9 cellular contexts compared by ENCODE assay signal in the genomic region with DNA sequence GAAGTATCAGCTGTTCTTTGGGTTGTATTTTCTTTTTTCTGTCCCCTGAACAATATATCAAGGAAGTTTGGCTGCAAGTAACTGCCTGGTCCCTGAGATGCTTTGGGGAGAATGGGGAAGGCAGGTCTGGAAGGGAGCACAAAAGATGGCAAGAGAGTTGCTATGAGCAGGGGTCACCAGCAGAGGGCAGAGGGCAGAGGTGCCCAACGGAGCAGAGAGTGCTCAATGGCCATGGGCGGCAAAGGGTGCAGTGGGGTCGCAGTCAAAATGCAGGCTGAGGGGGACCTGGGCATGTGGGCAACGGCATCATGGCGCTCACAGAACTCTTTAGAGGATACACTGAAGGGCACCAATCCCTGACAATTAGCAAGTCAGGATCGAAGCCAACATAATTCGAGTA.
DNase-seq lines count a peak whose midpoint lies in the region; TF ChIP-seq lines count a peak whose summit lies in the region.
"Had no signal": no experiment of that assay in that cellular context is flagged by ENCODE, and none has a peak within 500 bp of the region (broad histone marks: within the 10 kb centered on the region; RNA-seq: fewer than 3 reads in every experiment).

No MANE protein-coding gene starts in this region.

- POLR2A ChIA-PET in RWPE1 (lab: Yijun Ruan, JAX; ENCODE audit: low non-redundant PET): no interaction called here

- CTCF ChIA-PET in RWPE1 (lab: Yijun Ruan, JAX): interaction anchor here (0.6 kb wide), 2 partner anchors 48 to 275 kb away, joined by 3 read pairs; no protein-coding TSS in a partner anchor

- no peak overlapping the region for H3K27ac ChIP-seq in RWPE1
- no peak overlapping the region for H3K27ac ChIP-seq in stomach

- 85 to 90% (median 86%) methylated on average over 7 of the region's 7 CpGs for WGBS in stomach, 5 donors

- H3K27me3 Mint-ChIP-seq in mesothelial cell of epicardium (ENCODE audit: low read depth): peaks cover 42% of the 10 kb centered on the region

- no peaks in the 10 kb centered on the region for H3K27me3 ChIP-seq in stomach

- no peak for TF ChIP-seq EP300 in stomach (IDR thresholded peaks at IDR 0.05)

- no peaks in the 10 kb centered on the region for H3K36me3 ChIP-seq in stomach

- DNase-seq in ACHN: peak; percentile 26
- DNase-seq in RWPE1 (ENCODE audit: low spot score): no peak
- DNase-seq in fibroblast of the aortic adventitia (ENCODE audit: low read depth): no peak
- no peak for DNase-seq in stomach
- DNase-seq in central memory CD4-positive, alpha-beta T cell: no peak
- DNase-seq in mesothelial cell of epicardium (ENCODE audit: low spot score in 2 of 2, unreplicated experiment in 2 of 2): no peak
- DNase-seq in SW 1271 (lab: John Stamatoyannopoulos, UW): no peak
- DNase-seq: stimulated activated CD4-positive, alpha-beta T cell treated with anti-CD3 and anti-CD28 coated beads, Interleukin-4, amount 100 ng/mL, for 4 hours had no signal

- H3K9me3 Mint-ChIP-seq in mesothelial cell of epicardium: no peaks in the 10 kb centered on the region

- peaks cover 12% of the 10 kb centered on the region for H3K4me1 Mint-ChIP-seq in mesothelial cell of epicardium

- no peak overlapping the region for H3K27ac Mint-ChIP-seq in mesothelial cell of epicardium

- peaks cover 0 to 13% (median 7%) of the 10 kb centered on the region in 4 donors for H3K4me1 ChIP-seq in stomach

- H3K9me3 ChIP-seq in stomach: no peaks in the 10 kb centered on the region

- H3K4me3 ChIP-seq in fibroblast of the aortic adventitia (ENCODE audit: low read depth, low read length) (no peak overlapping the region), stomach (no peak overlapping the region)

- TF ChIP-seq POLR2A in stomach (IDR thresholded peaks at IDR 0.05): no peak

- H3K4me3 Mint-ChIP-seq in mesothelial cell of epicardium: no peak overlapping the region

- in situ Hi-C loops in ACHN (cut with HindIII; ENCODE audit: low pct_ligation_motif_present, low pct_unique_long_range_greater_than_20kb, low sequenced_read_pairs): no loop called here

- intact Hi-C loops in stomach (cut with DNase I; ENCODE audit: low total_unique reads): no loop called here

- peak; percentile 80 for TF ChIP-seq CTCF in GM12872 (IDR thresholded peaks at IDR 0.05; ENCODE audit: insufficient read depth, low read depth, low read length)
- TF ChIP-seq CTCF in RWPE1 (conservative IDR thresholded peaks at IDR 0.05; ENCODE audit: low read depth): peak; percentile 18; the same call in 1 of the 2 replicates
- TF ChIP-seq CTCF in fibroblast of the aortic adventitia (IDR thresholded peaks at IDR 0.05; ENCODE audit: insufficient read depth, low read length): peak; percentile 26
- no peak for TF ChIP-seq CTCF in stomach (IDR thresholded peaks at IDR 0.05)
- no peak for TF ChIP-seq CTCF in mesothelial cell of epicardium (IDR thresholded peaks at IDR 0.05; ENCODE audit: unreplicated experiment)

- no peaks in the 10 kb centered on the region for H3K36me3 Mint-ChIP-seq in mesothelial cell of epicardium

Comparison
In these comparisons a context has a peak if more than half of its experiments do, and no peak if none do; other contexts are left out.
1. CTCF ChIP-seq: peak in GM12872 (single experiment), RWPE1 (single experiment) and fibroblast of the aortic adventitia (single experiment); none in stomach (0 of 7) and mesothelial cell of epicardium (single experiment).